ENCODE assay signal across 19 cellular contexts in genomic region chr5:132790201-132790870, GRCh38. TPM values are rescaled to one million over a fixed set of nuclear protein-coding genes. Genes with fewer than 3 reads are reported as not detected.
"Had no signal": no experiment of that assay in that cellular context is flagged by ENCODE, and none has a peak within 500 bp of the region (broad histone marks: within the 10 kb centered on the region; RNA-seq: fewer than 3 reads in every experiment).

No MANE protein-coding gene starts in this region.

- DNase-seq: activated CD4-positive, alpha-beta T cell treated with anti-CD3 and anti-CD28 coated beads, Interleukin-2, amount 10 ng/mL, durations not matched to agents 24 days and 14 days; activated naive CD4-positive, alpha-beta T cell treated with anti-CD3 and anti-CD28 coated beads for 36 hours; activated T-cell treated with anti-CD3 and anti-CD28 coated beads for 4 hours; left lung; mesenchymal stem cell; ovary; stimulated activated CD4-positive, alpha-beta T cell treated with anti-CD3 and anti-CD28 coated beads, Interleukin-15, amount 100 ng/mL, for 24 hours; stimulated activated CD4-positive, alpha-beta T cell treated with anti-CD3 and anti-CD28 coated beads, Interleukin-4, amount 100 ng/mL, for 24 hours; stimulated activated naive CD8-positive, alpha-beta T cell treated with anti-CD3 and anti-CD28 coated beads, Interleukin-15, amount 100 ng/mL, for 72 hours; T-helper 9 cell had no signal

- ATAC-seq: activated T-helper 17 cell treated with anti-CD3 and anti-CD28 coated beads, Interleukin-2, amount 50 U/mL, for 72 hours; left lung; stimulated activated naive CD8-positive, alpha-beta T cell treated with anti-CD3 and anti-CD28 coated beads, Interleukin-15, amount 100 ng/mL, for 72 hours had no signal

- H3K27me3 ChIP-seq: dorsolateral prefrontal cortex, left lung, ovary, tibial nerve had no signal

- H3K4me3 ChIP-seq: adrenal gland, dorsolateral prefrontal cortex, esophagus muscularis mucosa, left lung, ovary, tibial nerve had no signal

- H3K9me3 ChIP-seq: adrenal gland, esophagus muscularis mucosa, left lung, ovary, tibial nerve had no signal

- H3K27ac ChIP-seq: adrenal gland, esophagus muscularis mucosa, left lung, ovary, tibial nerve had no signal

- H3K36me3 ChIP-seq: adrenal gland, esophagus muscularis mucosa, left lung, ovary, tibial nerve had no signal

- H3K4me1 ChIP-seq: adrenal gland, left lung, tibial nerve had no signal

RNA-seq across cellular contexts. Expression of gene SOWAHA, which starts 22.8 kb away (rescaled TPM):
- total RNA-seq: activated naive CD4-positive, alpha-beta T cell treated with anti-CD3 and anti-CD28 coated beads for 36 hours; activated T-helper 17 cell treated with anti-CD3 and anti-CD28 coated beads, Interleukin-2, amount 50 U/mL, for 72 hours; chondrocyte; neural crest cell; SK-MEL-5 had no signal

RNA-seq across cellular contexts. Expression of gene CCNI2, which starts 43.1 kb away (rescaled TPM):
- total RNA-seq: chondrocyte, fibroblast of villous mesenchyme, neural crest cell, SK-MEL-5, tibial nerve had no signal
